In the genomic region with DNA sequence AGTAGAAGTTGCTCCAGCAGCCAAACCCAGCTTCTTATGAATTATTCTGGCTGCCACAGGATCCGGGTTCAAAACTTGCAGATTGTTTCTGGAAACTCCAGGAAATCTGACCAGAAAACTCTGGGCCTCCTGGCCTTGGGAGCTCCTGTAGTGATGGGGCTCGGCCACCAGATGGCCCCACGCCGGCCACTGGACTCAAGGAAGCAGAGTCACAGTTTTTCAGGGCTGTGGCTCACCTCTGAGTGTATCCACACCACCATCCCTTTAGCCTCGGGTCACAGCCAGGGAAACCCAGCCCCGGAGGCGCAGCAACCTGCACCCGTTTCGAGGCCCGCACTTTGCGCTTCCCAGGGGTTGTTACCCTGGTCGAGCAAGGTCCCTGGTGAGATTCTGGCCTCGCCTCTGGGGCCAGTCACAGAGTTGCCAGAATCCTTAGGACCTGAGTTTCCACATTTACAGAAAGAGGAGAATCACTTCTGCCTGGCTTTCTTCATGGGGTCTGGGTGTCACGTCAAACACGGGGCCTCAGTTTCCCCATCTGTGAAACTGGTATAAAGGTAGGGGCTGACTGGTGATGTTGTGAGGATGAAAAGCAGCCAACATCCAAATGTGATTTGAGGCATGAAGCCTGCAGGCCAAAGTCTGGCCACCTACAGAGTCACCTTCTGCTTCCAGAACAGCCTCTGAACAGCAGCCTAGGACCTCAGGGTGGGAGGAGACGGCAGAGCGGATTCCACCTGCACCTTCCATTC, we compare ENCODE assay signal across 8 cellular contexts. TPM values are rescaled to one million over a fixed set of nuclear protein-coding genes. Genes with fewer than 3 reads are reported as not detected.
DNase-seq lines count a peak whose midpoint lies in the region; ATAC-seq, FAIRE-seq and TF ChIP-seq lines count a peak whose summit lies in the region.

No MANE protein-coding gene starts in this region.

- intact Hi-C loops in K562 (cut with micrococcal nuclease), result loop anchor here (2.0 to 5.0 kb wide), 3 partner anchors 33 to 233 kb away; no protein-coding TSS in a partner anchor

- no peak for TF ChIP-seq POLR2A in K562 (conservative IDR thresholded peaks at IDR 0.05)

- no peaks in the 10 kb centered on the region for H3K9me1 ChIP-seq in K562 (ENCODE audit: control insufficient read depth, insufficient read depth, low read length)

- in situ Hi-C loops in K562 (cut with MboI), result loop anchor here (10.0 kb wide), 1 partner anchor 155 kb away; no protein-coding TSS in a partner anchor

- H4K20me1 ChIP-seq in DND-41 (ENCODE audit: insufficient read depth, low read length) (no peaks in the 10 kb centered on the region), SU-DHL-6 (ENCODE audit: low read depth, low read length) (no peaks in the 10 kb centered on the region), K562 (replicated peaks; ENCODE audit: control insufficient read depth, insufficient read depth, low read length) (peaks cover 5% of the 10 kb centered on the region; the same call in 1 of the 2 replicates), smooth muscle cell (ENCODE audit: low read depth) (no peaks in the 10 kb centered on the region)

- no peaks in the 10 kb centered on the region for H3K9me2 ChIP-seq in SU-DHL-6 (replicated peaks; ENCODE audit: insufficient read depth, low read length)

- WGBS in K562 (ENCODE audit: insufficient coverage, low coverage, missing lambda C conversion rate), result 45% methylated on average over 15 of the region's 17 CpGs
- 24% methylated on average over 17 of the region's 17 CpGs for WGBS in smooth muscle cell (ENCODE audit: low lambda C conversion rate)

- H3K4me3 ChIP-seq in DND-41 (ENCODE audit: low read depth in 1 of 2, low read length in 2 of 2) (no peak overlapping the region), SU-DHL-6 (ENCODE audit: insufficient read depth, low read length, poor library complexity, severe bottlenecking) (no peak overlapping the region), K562 (no peak overlapping the region), smooth muscle cell (no peak overlapping the region)

- CTCF ChIA-PET in K562 (lab: Yijun Ruan, JAX; ENCODE audit: low intra/inter-chr PET ratio), result interaction anchor here (0.9 to 1.4 kb wide), 3 partner anchors 78 to 684 kb away, joined by 4 to 15 read pairs (median 5); no protein-coding TSS in a partner anchor

- H3K4me1 ChIP-seq in DND-41 (ENCODE audit: insufficient read depth, low read length) (no peaks in the 10 kb centered on the region), K562 (replicated peaks in 1 of 2; ENCODE audit: control insufficient read depth in 2 of 2, insufficient read depth in 2 of 2, low read length in 2 of 2) (peaks cover 55 to 62% of the 10 kb centered on the region in 2 experiments), smooth muscle cell (ENCODE audit: low read depth) (peaks cover 19% of the 10 kb centered on the region)

- H3K4me2 ChIP-seq in DND-41 (ENCODE audit: insufficient read depth, low read length), result no peak overlapping the region
- no peak overlapping the region for H3K4me2 ChIP-seq in SU-DHL-6 (ENCODE audit: low read depth, low read length, poor library complexity, severe bottlenecking)
- H3K4me2 ChIP-seq in K562 (ENCODE audit: insufficient read depth, low read length), result no peak overlapping the region
- no peak overlapping the region for H3K4me2 ChIP-seq in smooth muscle cell

- ATAC-seq in DND-41 (ENCODE audit: insufficient read depth, low read depth) (peak; percentile 78), K562 (peak; percentile 76), GM21576 (IDR thresholded peaks at IDR 0.05; ENCODE audit: unreplicated experiment) (no peak), HG02678 (IDR thresholded peaks at IDR 0.05; ENCODE audit: unreplicated experiment) (no peak)

- H3K27me3 ChIP-seq in DND-41 (ENCODE audit: insufficient read depth, low read length, poor library complexity), result no peaks in the 10 kb centered on the region
- H3K27me3 ChIP-seq in SU-DHL-6 (ENCODE audit: low read length), result no peaks in the 10 kb centered on the region
- H3K27me3 ChIP-seq in K562 (ENCODE audit: control insufficient read depth in 2 of 2, insufficient read depth in 2 of 2, low read length in 2 of 2), result no peaks in the 10 kb centered on the region
- no peaks in the 10 kb centered on the region for H3K27me3 ChIP-seq in smooth muscle cell (ENCODE audit: low read depth)

- H3K27ac ChIP-seq in DND-41 (ENCODE audit: low read length), result no peak overlapping the region
- H3K27ac ChIP-seq in SU-DHL-6 (ENCODE audit: low read depth, low read length), result no peak overlapping the region
- peak overlapping the region; percentile 27; the same call in 2 of the 3 replicates for H3K27ac ChIP-seq in K562 (ENCODE audit: extremely low read depth, low read depth, low read length)
- H3K27ac ChIP-seq in smooth muscle cell (ENCODE audit: low read depth), result peak overlapping the region; percentile 96

- BruUV-seq in K562 (replicated peaks; lab: Mats Ljungman, UMichigan), result no TSS peak

- POLR2A ChIA-PET in K562 (lab: Yijun Ruan, JAX), result interaction anchor here (0.5 to 2.0 kb wide), 13 partner anchors 9 to 522 kb away, joined by 3 to 7 read pairs (median 3); no protein-coding TSS in a partner anchor

- H2AFZ ChIP-seq in DND-41 (ENCODE audit: low read depth, low read length), result no peak overlapping the region
- no peak overlapping the region for H2AFZ ChIP-seq in SU-DHL-6 (ENCODE audit: low read depth, low read length, severe bottlenecking)
- no peak overlapping the region for H2AFZ ChIP-seq in K562 (ENCODE audit: low read depth, low read length)
- H2AFZ ChIP-seq in smooth muscle cell (ENCODE audit: low read depth), result no peak overlapping the region

- H3F3A ChIP-seq in SU-DHL-6 (ENCODE audit: insufficient read depth), result no peaks in the 10 kb centered on the region
- H3F3A ChIP-seq in smooth muscle cell (ENCODE audit: low read depth), result peaks cover 24% of the 10 kb centered on the region

- FAIRE-seq in HTR-8/SVneo (lab: Jason Lieb, UNC), result no peak
- peak; percentile 78 for FAIRE-seq in K562 (lab: Jason Lieb, UNC)

- DNase-seq in DND-41, result peak; percentile 52
- DNase-seq in HTR-8/SVneo (ENCODE audit: insufficient read length, low spot score), result peak; percentile 87
- peak; percentile 65 to 86 (median 72) for DNase-seq in K562 (ENCODE audit: extremely low read depth in 1 of 4, low spot score in 3 of 4)
- peak; percentile 87 for DNase-seq in iPS-NIHi11 (ENCODE audit: low spot score)
- peak; percentile 52 for DNase-seq in smooth muscle cell (lab: John Stamatoyannopoulos, UW; ENCODE audit: unreplicated experiment)

- H3K36me3 ChIP-seq in DND-41 (ENCODE audit: insufficient read depth, low read length), result no peaks in the 10 kb centered on the region
- no peaks in the 10 kb centered on the region for H3K36me3 ChIP-seq in SU-DHL-6 (ENCODE audit: low read length)
- peaks cover 77% of the 10 kb centered on the region for H3K36me3 ChIP-seq in K562 (ENCODE audit: control insufficient read depth, insufficient read depth, low read length)
- no peaks in the 10 kb centered on the region for H3K36me3 ChIP-seq in smooth muscle cell (ENCODE audit: low read depth)

- TF ChIP-seq RAD21 in K562 (CRISPR knock-in tag; conservative IDR thresholded peaks at IDR 0.05 in 1 of 2, IDR thresholded peaks at IDR 0.05 in 1 of 2), result peak; percentile 72 to 85

- TF ChIP-seq CTCF in DND-41 (IDR thresholded peaks at IDR 0.05; ENCODE audit: borderline replicate concordance, extremely low read depth, low read length, poor library complexity, severe bottlenecking), result peak; percentile 74
- peak; percentile 75 for TF ChIP-seq CTCF in SU-DHL-6 (IDR thresholded peaks at IDR 0.05; ENCODE audit: insufficient read depth, low read length, poor library complexity, severe bottlenecking)
- peak; percentile 88 to 93 (median 89) for TF ChIP-seq CTCF in K562 (IDR thresholded peaks at IDR 0.05 in 2 of 3, conservative IDR thresholded peaks at IDR 0.05 in 1 of 3; ENCODE audit: insufficient read depth in 2 of 3, low read depth in 1 of 3, low read length in 3 of 3)
- peak; percentile 92 for TF ChIP-seq CTCF in smooth muscle cell (IDR thresholded peaks at IDR 0.05; ENCODE audit: borderline replicate concordance, insufficient read depth, poor library complexity, severe bottlenecking)

- no peaks in the 10 kb centered on the region for H3K9me3 ChIP-seq in DND-41 (ENCODE audit: insufficient read depth, low read length, severe bottlenecking)
- no peaks in the 10 kb centered on the region for H3K9me3 ChIP-seq in SU-DHL-6 (ENCODE audit: insufficient read depth, low read length)
- no peaks in the 10 kb centered on the region for H3K9me3 ChIP-seq in K562 (replicated peaks; ENCODE audit: control insufficient read depth, insufficient read depth, low read depth, low read length)
- H3K9me3 ChIP-seq in smooth muscle cell (replicated peaks; ENCODE audit: low read depth), result no peaks in the 10 kb centered on the region

- H3K9ac ChIP-seq in DND-41 (ENCODE audit: low read depth, low read length), result no peak overlapping the region
- H3K9ac ChIP-seq in SU-DHL-6 (ENCODE audit: low read length), result no peak overlapping the region
- peak overlapping the region in 1 of 2 experiments; percentile 22; a peak in 2 of 4 replicates for H3K9ac ChIP-seq in K562 (ENCODE audit: insufficient read depth in 1 of 2, low read depth in 2 of 2, low read length in 2 of 2)
- H3K9ac ChIP-seq in smooth muscle cell (ENCODE audit: low read depth), result no peak overlapping the region

- no peak for TF ChIP-seq EP300 in K562 (IDR thresholded peaks at IDR 0.05; ENCODE audit: low read length)

- H3K79me2 ChIP-seq in DND-41 (ENCODE audit: insufficient read depth, low read length) (no peaks in the 10 kb centered on the region), SU-DHL-6 (ENCODE audit: insufficient read depth, low read length) (no peaks in the 10 kb centered on the region), K562 (ENCODE audit: control insufficient read depth, insufficient read depth, low read length) (peaks cover 93% of the 10 kb centered on the region), smooth muscle cell (ENCODE audit: low read depth) (no peaks in the 10 kb centered on the region)

RNA-seq across cellular contexts. Expression of gene LCTL, which starts 53.5 kb away (rescaled TPM):
- total RNA-seq in K562 (2011; cell fraction: chromatin; rRNA removed; ENCODE audit: low replicate concordance), result not detected in 2 replicates
- total RNA-seq in K562 (2011; cell fraction: nucleolus; rRNA removed), result 0.17 TPM in 1 of 2 replicates, not detected in the other
- not detected in 2 replicates for total RNA-seq in K562 (2011; cell fraction: nucleoplasm; rRNA removed)
- total RNA-seq in K562 (2014; rRNA removed), result not detected in 2 replicates
- total RNA-seq in K562 (2014; rRNA removed; fragmentation: Illumina TruSeq; extraction: Trizol), result not detected in 2 replicates
- total RNA-seq in K562 (2015; rRNA removed; fragmentation: Illumina TruSeq; extraction: Trizol), result not detected in 2 replicates
- not detected in 2 replicates for total RNA-seq in K562 (2021)
- polyA plus RNA-seq in K562 (2011; rRNA removed), result 0.03 and 0.08 TPM in 2 replicates
- polyA plus RNA-seq in K562 (2011; cell fraction: cytosol; rRNA removed), result 0.03 and 0.06 TPM in 2 replicates
- polyA plus RNA-seq in K562 (2011; cell fraction: nucleus; rRNA removed), result 0.23 TPM in 1 of 2 replicates, not detected in the other
- 0.12 and 0.21 TPM in 2 replicates for polyA plus RNA-seq in K562 (2012)
- polyA plus RNA-seq in K562 (2014; fragmentation: Illumina TruSeq; extraction: Trizol), result not detected in 2 replicates
- polyA plus RNA-seq in K562 (2014; fragmentation: Nextera tagmentation; extraction: Ambion mirVana), result under 1 TPM; 0.17 to 0.31 TPM
- polyA plus RNA-seq in K562 (2014; rRNA removed), result not detected in 2 replicates
- polyA minus RNA-seq in K562 (2011; rRNA and poly(A)+ RNA removed), result not detected in 2 replicates
- not detected in 2 replicates for polyA minus RNA-seq in K562 (2011; cell fraction: cytosol; rRNA and poly(A)+ RNA removed)
- not detected in 2 replicates for polyA minus RNA-seq in K562 (2011; cell fraction: nucleus; rRNA and poly(A)+ RNA removed)
- 6.4 and 6.5 TPM in 2 replicates for total RNA-seq in smooth muscle cell
- polyA plus RNA-seq in smooth muscle cell, result 3.1 and 4.3 TPM in 2 replicates

Comparison
In these comparisons a context has a peak if more than half of its experiments do, and no peak if none do; other contexts are left out.
1. ATAC-seq: peak in DND-41 (single experiment) and K562 (single experiment); none in GM21576 (single experiment) and HG02678 (single experiment).
2. H3K27ac ChIP-seq: peak in K562 (single experiment) and smooth muscle cell (single experiment); none in DND-41 (single experiment) and SU-DHL-6 (single experiment).
3. Peak in every context shown above with its lines, with median percentiles within 50 percentile points of each other: DNase-seq and CTCF ChIP-seq.